Comparison of ENCODE assay signal across 7 cellular contexts in genomic region chr7:23844837-23845236, GRCh38.
DNase-seq lines count a peak whose midpoint lies in the region; ATAC-seq, FAIRE-seq and TF ChIP-seq lines count a peak whose summit lies in the region.
"Not testable (repeated sequence)": the region's sequence is repeated elsewhere in the genome, so short reads cannot be mapped to it uniquely, and the experiment has no call there.

No MANE protein-coding gene starts in this region.

- H3K4me1 ChIP-seq in PC-9 (replicated peaks; ENCODE audit: insufficient read depth); K562 (replicated peaks in 1 of 2; ENCODE audit: control insufficient read depth in 2 of 2, insufficient read depth in 2 of 2, low read length in 2 of 2); mucosa of descending colon (ENCODE audit: low read depth): not testable (repeated sequence)

- peak overlapping the region; percentile 58 for H3K4me2 ChIP-seq in PC-9
- H3K4me2 ChIP-seq in K562 (ENCODE audit: insufficient read depth, low read length), result not testable (repeated sequence)

- not testable (repeated sequence) for H3K4me3 Mint-ChIP-seq in Calu3 (ENCODE audit: low read depth, unreplicated experiment)

- H3K36me3 Mint-ChIP-seq in Calu3 (ENCODE audit: insufficient read depth, unreplicated experiment), result not testable (repeated sequence)

- not testable (repeated sequence) for H3K27me3 Mint-ChIP-seq in Calu3 (ENCODE audit: unreplicated experiment)

- FAIRE-seq in K562 (lab: Jason Lieb, UNC), result not testable (repeated sequence)

- POLR2A ChIA-PET in PC-9 (lab: Charles Lee; ENCODE audit: unreplicated experiment), result interaction anchor here (0.6 kb wide), 1 partner anchor 1743 kb away, joined by 5 read pairs; no protein-coding TSS in a partner anchor
- POLR2A ChIA-PET in K562 (lab: Yijun Ruan, JAX), result not testable (repeated sequence)

- DNase-seq in Calu3, result peak; percentile 33
- peak; percentile 11 for DNase-seq in HuH-7 (ENCODE audit: low spot score)
- DNase-seq in NCI-H526 (lab: John Stamatoyannopoulos, UW), result peak; percentile 41 to 55
- peak; percentile 55 to 70 for DNase-seq in PC-9
- DNase-seq in K562 (ENCODE audit: extremely low read depth in 1 of 4, low spot score in 3 of 4), result peak in 1 of 4 experiments; percentile 23
- DNase-seq in epithelial cell of prostate (ENCODE audit: low read depth, low spot score), result peak; percentile 26
- DNase-seq in mucosa of descending colon, result peak in 2 of 3 donors; percentile 6 to 31

- H3K9me1 ChIP-seq in K562 (ENCODE audit: control insufficient read depth, insufficient read depth, low read length), result not testable (repeated sequence)

- not testable (repeated sequence) for TF ChIP-seq RAD21 in K562 (CRISPR knock-in tag; conservative IDR thresholded peaks at IDR 0.05 in 1 of 2, IDR thresholded peaks at IDR 0.05 in 1 of 2)

- TF ChIP-seq EP300 in K562 (IDR thresholded peaks at IDR 0.05; ENCODE audit: low read length), result not testable (repeated sequence)

- not testable (repeated sequence) for BruUV-seq in Calu3 (replicated peaks; lab: Mats Ljungman, UMichigan); PC-9 (replicated peaks; lab: Mats Ljungman, UMichigan); K562 (replicated peaks; lab: Mats Ljungman, UMichigan)

- H3K27me3 ChIP-seq in PC-9 (ENCODE audit: insufficient read depth, low read depth); K562 (ENCODE audit: control insufficient read depth in 2 of 2, insufficient read depth in 2 of 2, low read length in 2 of 2): not testable (repeated sequence)

- not testable (repeated sequence) for H3K4me1 Mint-ChIP-seq in Calu3 (ENCODE audit: low read depth, unreplicated experiment)

- WGBS in K562 (ENCODE audit: insufficient coverage, low coverage, missing lambda C conversion rate), result 1% methylated on average over 6 of the region's 8 CpGs

- H3K36me3 ChIP-seq in PC-9 (ENCODE audit: low read depth); K562 (ENCODE audit: control insufficient read depth, insufficient read depth, low read length); mucosa of descending colon (ENCODE audit: low read depth): not testable (repeated sequence)

- peak overlapping the region; percentile 2; the same call in 1 of the 2 replicates for H2AFZ ChIP-seq in PC-9
- peak overlapping the region; percentile 63; the same call in 1 of the 2 replicates for H2AFZ ChIP-seq in K562 (ENCODE audit: low read depth, low read length)

- not testable (repeated sequence) for TF ChIP-seq CTCF in Calu3 (IDR thresholded peaks at IDR 0.05; ENCODE audit: unreplicated experiment); PC-9 (conservative IDR thresholded peaks at IDR 0.05); K562 (IDR thresholded peaks at IDR 0.05 in 2 of 3, conservative IDR thresholded peaks at IDR 0.05 in 1 of 3; ENCODE audit: insufficient read depth in 2 of 3, low read depth in 1 of 3, low read length in 3 of 3); mucosa of descending colon (IDR thresholded peaks at IDR 0.05)

- H4K20me1 ChIP-seq in PC-9 (ENCODE audit: insufficient read depth); K562 (replicated peaks; ENCODE audit: control insufficient read depth, insufficient read depth, low read length): not testable (repeated sequence)

- ATAC-seq in K562, result peak; percentile 63; the same call in 2 of the 3 replicates
- not testable (repeated sequence) for ATAC-seq in mucosa of descending colon

- not testable (repeated sequence) for H3K27ac Mint-ChIP-seq in Calu3 (ENCODE audit: unreplicated experiment)

- peaks cover 11% of the 10 kb centered on the region for H3K9me3 ChIP-seq in PC-9 (ENCODE audit: insufficient read depth, low read depth)
- not testable (repeated sequence) for H3K9me3 ChIP-seq in K562 (replicated peaks; ENCODE audit: control insufficient read depth, insufficient read depth, low read depth, low read length); mucosa of descending colon

- in situ Hi-C loops in K562 (cut with MboI), result not testable (repeated sequence)

- CTCF ChIA-PET in Calu3 (lab: Charles Lee); PC-9 (lab: Charles Lee); K562 (lab: Yijun Ruan, JAX; ENCODE audit: low intra/inter-chr PET ratio): not testable (repeated sequence)

- H3K79me2 ChIP-seq in PC-9 (ENCODE audit: low read depth); K562 (ENCODE audit: control insufficient read depth, insufficient read depth, low read length): not testable (repeated sequence)

- not testable (repeated sequence) for H3K9ac ChIP-seq in K562 (ENCODE audit: insufficient read depth in 1 of 2, low read depth in 2 of 2, low read length in 2 of 2)

- H3F3A ChIP-seq in PC-9 (ENCODE audit: insufficient read depth, low read depth), result not testable (repeated sequence)

- not testable (repeated sequence) for H3K27ac ChIP-seq in PC-9; K562 (ENCODE audit: extremely low read depth, low read depth, low read length); epithelial cell of prostate

- intact Hi-C loops in Calu3 (cut with micrococcal nuclease; ENCODE audit: unreplicated experiment); PC-9 (cut with micrococcal nuclease; ENCODE audit: unreplicated experiment); K562 (cut with micrococcal nuclease); mucosa of descending colon (cut with DNase I, micrococcal nuclease): not testable (repeated sequence)

- peak overlapping the region; percentile 9; the same call in 1 of the 2 replicates for H3K4me3 ChIP-seq in PC-9
- not testable (repeated sequence) for H3K4me3 ChIP-seq in K562, mucosa of descending colon

- H3K9me3 Mint-ChIP-seq in Calu3 (ENCODE audit: low read depth, unreplicated experiment), result peaks cover 25% of the 10 kb centered on the region

- not testable (repeated sequence) for H3K9me2 ChIP-seq in PC-9 (ENCODE audit: insufficient read depth)

- TF ChIP-seq POLR2A in K562 (conservative IDR thresholded peaks at IDR 0.05), result not testable (repeated sequence)
